In the genomic region with DNA sequence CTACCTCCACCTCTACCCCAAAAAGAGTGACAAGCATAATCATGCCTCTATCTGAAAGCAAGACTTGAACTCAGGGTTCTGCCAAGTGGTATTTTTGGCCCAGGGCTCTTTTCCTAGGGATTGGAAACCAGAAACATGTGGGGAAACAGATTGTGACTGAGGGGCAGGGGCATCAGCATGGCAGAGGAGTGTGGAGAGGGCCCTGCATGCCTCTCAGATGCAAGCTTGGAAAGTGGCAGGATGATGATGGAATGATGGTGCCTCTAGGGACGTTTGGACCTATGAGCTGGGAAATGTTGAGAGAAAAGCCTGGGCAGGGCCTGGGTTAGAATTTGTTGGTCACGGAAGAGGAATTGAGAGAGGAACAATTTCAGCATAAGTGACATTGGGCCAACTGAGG, we compare ENCODE assay signal across 15 cellular contexts.
DNase-seq lines count a peak whose midpoint lies in the region; ATAC-seq and TF ChIP-seq lines count a peak whose summit lies in the region.
"Had no signal": no experiment of that assay in that cellular context is flagged by ENCODE, and none has a peak within 500 bp of the region (broad histone marks: within the 10 kb centered on the region; RNA-seq: fewer than 3 reads in every experiment).

No MANE protein-coding gene starts in this region.

- TF ChIP-seq CTCF in foreskin keratinocyte (conservative IDR thresholded peaks at IDR 0.05): no peak

- ATAC-seq in activated naive CD8-positive, alpha-beta T cell treated with anti-CD3 and anti-CD28 coated beads, Interleukin-2, amount 50 U/mL, for 24 hours: no peak
- no peak for ATAC-seq in foreskin keratinocyte
- ATAC-seq: GM12878, GM23338 had no signal

- peaks cover 5% of the 10 kb centered on the region for H3K4me1 Mint-ChIP-seq in activated naive CD8-positive, alpha-beta T cell treated with anti-CD3 and anti-CD28 coated beads for 36 hours
- H3K4me1 Mint-ChIP-seq in activated naive CD8-positive, alpha-beta T cell treated with anti-CD3 and anti-CD28 coated beads, Interleukin-2, amount 50 U/mL, for 24 hours: peaks cover 13% of the 10 kb centered on the region

- H3K27ac Mint-ChIP-seq in activated naive CD8-positive, alpha-beta T cell treated with anti-CD3 and anti-CD28 coated beads for 36 hours: peak overlapping the region; percentile 1
- no peak overlapping the region for H3K27ac Mint-ChIP-seq in activated naive CD8-positive, alpha-beta T cell treated with anti-CD3 and anti-CD28 coated beads, Interleukin-2, amount 50 U/mL, for 24 hours
- H3K27ac Mint-ChIP-seq: B cell; CD4-positive, alpha-beta T cell; GM23338 had no signal

- peaks cover 34% of the 10 kb centered on the region for H3K27me3 ChIP-seq in foreskin keratinocyte

- no peak overlapping the region for H3K27ac ChIP-seq in foreskin keratinocyte

- no peak for DNase-seq in activated naive CD8-positive, alpha-beta T cell treated with anti-CD3 and anti-CD28 coated beads for 36 hours
- no peak for DNase-seq in activated naive CD8-positive, alpha-beta T cell treated with anti-CD3 and anti-CD28 coated beads, Interleukin-2, amount 50 U/mL, for 24 hours
- DNase-seq in activated CD8-positive, alpha-beta memory T cell treated with anti-CD3 and anti-CD28 coated beads, Interleukin-2, amount 50 U/mL, for 48 hours: peak; percentile 28
- DNase-seq in mesenteric fat pad (ENCODE audit: low spot score) (peak; percentile 24), NCI-H2171 treated with DMSO at 0.1 percent for 48 hours (lab: John Stamatoyannopoulos, UW) (no peak), foreskin keratinocyte (no peak)
- DNase-seq in stimulated activated naive CD4-positive, alpha-beta T cell (lab: John Stamatoyannopoulos, UW): no peak
- DNase-seq: C1 segment of cervical spinal cord; CD4-positive, alpha-beta T cell; DMS79; H7; IMR-90 had no signal

- H3K4me1 ChIP-seq in foreskin keratinocyte: peaks cover 11% of the 10 kb centered on the region

- no peaks in the 10 kb centered on the region for H3K9me3 Mint-ChIP-seq in activated naive CD8-positive, alpha-beta T cell treated with anti-CD3 and anti-CD28 coated beads for 36 hours
- no peaks in the 10 kb centered on the region for H3K9me3 Mint-ChIP-seq in activated naive CD8-positive, alpha-beta T cell treated with anti-CD3 and anti-CD28 coated beads, Interleukin-2, amount 50 U/mL, for 24 hours
- H3K9me3 Mint-ChIP-seq: CD4-positive, alpha-beta T cell; GM23338 had no signal

- no peak overlapping the region for H3K4me3 Mint-ChIP-seq in activated naive CD8-positive, alpha-beta T cell treated with anti-CD3 and anti-CD28 coated beads for 36 hours
- H3K4me3 Mint-ChIP-seq in activated naive CD8-positive, alpha-beta T cell treated with anti-CD3 and anti-CD28 coated beads, Interleukin-2, amount 50 U/mL, for 24 hours: no peak overlapping the region
- H3K4me3 Mint-ChIP-seq: B cell; CD4-positive, alpha-beta T cell; GM23338 had no signal

- no peaks in the 10 kb centered on the region for H3K36me3 Mint-ChIP-seq in activated naive CD8-positive, alpha-beta T cell treated with anti-CD3 and anti-CD28 coated beads for 36 hours
- H3K36me3 Mint-ChIP-seq in activated naive CD8-positive, alpha-beta T cell treated with anti-CD3 and anti-CD28 coated beads, Interleukin-2, amount 50 U/mL, for 24 hours (ENCODE audit: low read depth): no peaks in the 10 kb centered on the region

- peaks cover 62% of the 10 kb centered on the region for H3K27me3 Mint-ChIP-seq in activated naive CD8-positive, alpha-beta T cell treated with anti-CD3 and anti-CD28 coated beads for 36 hours
- H3K27me3 Mint-ChIP-seq in activated naive CD8-positive, alpha-beta T cell treated with anti-CD3 and anti-CD28 coated beads, Interleukin-2, amount 50 U/mL, for 24 hours: peaks cover 57% of the 10 kb centered on the region

Comparison
In these comparisons a context has a peak if more than half of its experiments do, and no peak if none do; other contexts are left out.
1. DNase-seq: peak in activated CD8-positive, alpha-beta memory T cell treated with anti-CD3 and anti-CD28 coated beads, Interleukin-2, amount 50 U/mL, for 48 hours (single experiment) and mesenteric fat pad (single experiment); none in activated naive CD8-positive, alpha-beta T cell treated with anti-CD3 and anti-CD28 coated beads for 36 hours (single experiment), activated naive CD8-positive, alpha-beta T cell treated with anti-CD3 and anti-CD28 coated beads, Interleukin-2, amount 50 U/mL, for 24 hours (single experiment), stimulated activated naive CD4-positive, alpha-beta T cell (0 of 6), NCI-H2171 treated with DMSO at 0.1 percent for 48 hours (single experiment) and foreskin keratinocyte (0 of 2).